ENCODE assay signal across 8 cellular contexts in genomic region chrX:65677954-65678469, GRCh38. TPM values are rescaled to one million over a fixed set of nuclear protein-coding genes. Genes with fewer than 3 reads are reported as not detected.
DNase-seq lines count a peak whose midpoint lies in the region; ATAC-seq and TF ChIP-seq lines count a peak whose summit lies in the region.

No MANE protein-coding gene starts in this region.

- peak; percentile 70 for DNase-seq in GM03348 (ENCODE audit: low spot score)
- DNase-seq in T1000 (lab: John Stamatoyannopoulos, UW), result peak; percentile 34
- DNase-seq in fibroblast of the conjunctiva (ENCODE audit: low read depth), result peak; percentile 81
- peak in 1 of 2 donors; percentile 22 for DNase-seq in gastrocnemius medialis
- no peak for DNase-seq in NCI-H748 (lab: John Stamatoyannopoulos, UW; ENCODE audit: unreplicated experiment)
- no peak for DNase-seq in stimulated activated CD4-positive, alpha-beta T cell treated with anti-CD3 and anti-CD28 coated beads, Interleukin-4, amount 100 ng/mL, for 24 hours
- no peak for DNase-seq in iPS-NIHi11 (ENCODE audit: low spot score)

- no peaks in the 10 kb centered on the region for H3K27me3 ChIP-seq in gastrocnemius medialis

- H3K4me1 ChIP-seq in gastrocnemius medialis, result peaks cover 55 to 69% of the 10 kb centered on the region in 2 donors

- TF ChIP-seq CTCF in gastrocnemius medialis (IDR thresholded peaks at IDR 0.05 in 4 of 5, conservative IDR thresholded peaks at IDR 0.05 in 1 of 5), result no peak

- peak in 1 of 2 donors; percentile 25 for TF ChIP-seq POLR2A in gastrocnemius medialis (IDR thresholded peaks at IDR 0.05)

- no peak overlapping the region for H3K4me3 ChIP-seq in gastrocnemius medialis

- in situ Hi-C loops in gastrocnemius medialis (cut with MboI; ENCODE audit: low sequenced_read_pairs in 4 of 4), result loop anchor here in 1 of 4 donors (25.0 kb wide), 1 partner anchor 91 kb away; no protein-coding TSS in a partner anchor

- peak overlapping the region; percentile 76 to 96 (median 81) for H3K27ac ChIP-seq in gastrocnemius medialis

- no peaks in the 10 kb centered on the region for H3K9me3 ChIP-seq in gastrocnemius medialis

- no peaks in the 10 kb centered on the region for H3K36me3 ChIP-seq in gastrocnemius medialis

- intact Hi-C loops in gastrocnemius medialis (cut with DNase I; ENCODE audit: low total_unique reads), result no loop called here

- ATAC-seq in gastrocnemius medialis (peak; percentile 46 to 48), HG03280 (IDR thresholded peaks at IDR 0.05; ENCODE audit: unreplicated experiment) (no peak)

RNA-seq across cellular contexts. Expression of gene MSN, which starts 10.6 kb away (rescaled TPM):
- 10 to 100 TPM; 39.1 to 69.6 (median 59.6) TPM for total RNA-seq in gastrocnemius medialis

Comparison
In these comparisons a context has a peak if more than half of its experiments do, and no peak if none do; other contexts are left out.
1. DNase-seq: peak in GM03348 (single experiment), T1000 (single experiment) and fibroblast of the conjunctiva (single experiment); none in NCI-H748 (single experiment), stimulated activated CD4-positive, alpha-beta T cell treated with anti-CD3 and anti-CD28 coated beads, Interleukin-4, amount 100 ng/mL, for 24 hours (single experiment) and iPS-NIHi11 (single experiment).